ENCODE assay signal across 24 cellular contexts in the genomic region with DNA sequence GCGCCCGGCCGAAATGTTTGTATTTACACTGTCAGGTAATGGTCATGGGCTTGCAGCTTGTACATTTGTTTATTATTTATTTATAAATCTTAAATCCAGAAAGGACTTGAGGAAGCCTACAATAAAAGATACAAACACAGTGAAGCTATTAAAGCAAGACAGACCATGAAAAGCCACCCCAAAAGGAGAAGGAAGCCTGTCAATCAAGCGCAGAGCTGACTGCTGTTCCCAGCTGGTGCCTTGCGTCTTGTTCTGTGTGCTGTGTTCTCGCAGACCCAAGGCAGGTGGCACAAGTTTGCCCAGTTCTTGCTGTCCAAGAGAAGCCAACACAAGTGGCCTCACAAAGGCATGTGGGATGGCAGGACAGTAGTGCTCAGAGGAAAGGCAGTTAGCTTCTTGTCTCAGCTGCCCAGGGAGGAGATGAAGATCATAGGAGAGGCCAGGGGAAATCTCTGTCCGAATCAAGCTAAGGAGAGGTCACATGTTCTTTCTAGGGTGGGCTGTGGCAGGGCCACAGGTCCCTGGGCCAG.
"Had no signal": no experiment of that assay in that cellular context is flagged by ENCODE, and none has a peak within 500 bp of the region (broad histone marks: within the 10 kb centered on the region; RNA-seq: fewer than 3 reads in every experiment).

No MANE protein-coding gene starts in this region.

- H3K4me1 Mint-ChIP-seq: activated B cell treated with CpG ODN at 0.5 μM for 24 hours; activated CD4-positive, alpha-beta T cell treated with anti-CD3 and anti-CD28 coated beads for 36 hours had no signal

- ATAC-seq: activated CD4-positive, alpha-beta T cell treated with anti-CD3 and anti-CD28 coated beads for 36 hours; activated T-cell treated with anti-CD3 and anti-CD28 coated beads, Interleukin-2, amount 50 U/mL, for 4 hours; gastrocnemius medialis; mucosa of descending colon; stimulated activated naive CD8-positive, alpha-beta T cell treated with anti-CD3 and anti-CD28 coated beads, Interleukin-15, Interleukin-2, amounts not matched to agents 100 U/mL and 50 U/mL, for 24 hours; T-cell; upper lobe of right lung had no signal

- H3K27ac ChIP-seq: adrenal gland, coronary artery, esophagus squamous epithelium, gastrocnemius medialis, thyroid gland, upper lobe of right lung had no signal

- H3K27me3 ChIP-seq: adrenal gland, esophagus squamous epithelium, gastrocnemius medialis, thyroid gland, upper lobe of right lung had no signal

- H3K4me3 Mint-ChIP-seq: activated B cell treated with CpG ODN at 0.5 μM for 24 hours; activated CD4-positive, alpha-beta T cell treated with anti-CD3 and anti-CD28 coated beads for 36 hours; activated naive CD8-positive, alpha-beta T cell; activated T-cell treated with anti-CD3 and anti-CD28 coated beads, Interleukin-2, amount 50 U/mL, for 4 hours; naive B cell; T-cell had no signal

- DNase-seq: activated B cell treated with CpG ODN at 0.5 μM for 24 hours; activated CD4-positive, alpha-beta T cell treated with anti-CD3 and anti-CD28 coated beads for 36 hours; activated CD4-positive, alpha-beta T cell treated with anti-CD3 and anti-CD28 coated beads, Interleukin-2, amount 50 U/mL, for 4 hours; activated CD8-positive, alpha-beta memory T cell treated with anti-CD3 and anti-CD28 coated beads for 24 hours; activated CD8-positive, alpha-beta memory T cell treated with anti-CD3 and anti-CD28 coated beads, Interleukin-2, amount 50 U/mL, for 4 hours; activated naive CD4-positive, alpha-beta T cell; activated T-cell treated with anti-CD3 and anti-CD28 coated beads, Interleukin-2, amount 50 U/mL, for 4 hours; adrenal gland; cerebellar nuclear complex; esophagus squamous epithelium; gastrocnemius medialis; mesendoderm; mucosa of descending colon; naive B cell; stimulated activated CD4-positive, alpha-beta T cell treated with anti-CD3 and anti-CD28 coated beads, Interleukin-12 subunit alpha, Interleukin-12 subunit beta, amount 100 ng/mL, for 4 hours; stimulated activated CD4-positive, alpha-beta T cell treated with anti-CD3 and anti-CD28 coated beads, Interleukin-4, amount 100 ng/mL, for 4 hours; stimulated activated naive CD8-positive, alpha-beta T cell treated with anti-CD3 and anti-CD28 coated beads, Interleukin-15, Interleukin-2, amounts not matched to agents 100 U/mL and 50 U/mL, for 24 hours; T-cell; thyroid gland; upper lobe of right lung had no signal

- H3K9me3 ChIP-seq: adrenal gland, esophagus squamous epithelium, gastrocnemius medialis, mucosa of descending colon, thyroid gland, upper lobe of right lung had no signal

- H3K4me3 ChIP-seq: adrenal gland, coronary artery, esophagus squamous epithelium, gastrocnemius medialis, mucosa of descending colon, thyroid gland, upper lobe of right lung had no signal

- H3K27ac Mint-ChIP-seq: activated B cell treated with CpG ODN at 0.5 μM for 24 hours; activated CD4-positive, alpha-beta T cell treated with anti-CD3 and anti-CD28 coated beads for 36 hours; activated naive CD8-positive, alpha-beta T cell; activated T-helper 2 cell treated with anti-CD3 and anti-CD28 coated beads, Interferon-gamma antibody, Interleukin-2, Interleukin-4, amounts not matched to agents 10 μg/mL and 5 μg/mL and 100 μg/mL, durations not matched to agents 14 hours and 24 hours and 36 hours; progenitor cell of endocrine pancreas; T-cell had no signal

- H3K9me3 Mint-ChIP-seq: activated B cell treated with CpG ODN at 0.5 μM for 24 hours; activated T-cell treated with anti-CD3 and anti-CD28 coated beads, Interleukin-2, amount 50 U/mL, for 4 hours; activated T-helper 2 cell treated with anti-CD3 and anti-CD28 coated beads, Interferon-gamma antibody, Interleukin-2, Interleukin-4, amounts not matched to agents 10 μg/mL and 5 μg/mL and 100 μg/mL, durations not matched to agents 14 hours and 24 hours and 36 hours; naive B cell; T-cell had no signal

- H3K36me3 ChIP-seq: adrenal gland, esophagus squamous epithelium, gastrocnemius medialis, thyroid gland, upper lobe of right lung had no signal

- H3K36me3 Mint-ChIP-seq: activated naive CD8-positive, alpha-beta T cell had no signal

- H3K27me3 Mint-ChIP-seq: activated B cell treated with CpG ODN at 0.5 μM for 24 hours; activated CD4-positive, alpha-beta T cell treated with anti-CD3 and anti-CD28 coated beads for 36 hours; activated naive CD8-positive, alpha-beta T cell; naive B cell; T-cell had no signal
